Comparison of ENCODE assay signal across 23 cellular contexts in the genomic region with DNA sequence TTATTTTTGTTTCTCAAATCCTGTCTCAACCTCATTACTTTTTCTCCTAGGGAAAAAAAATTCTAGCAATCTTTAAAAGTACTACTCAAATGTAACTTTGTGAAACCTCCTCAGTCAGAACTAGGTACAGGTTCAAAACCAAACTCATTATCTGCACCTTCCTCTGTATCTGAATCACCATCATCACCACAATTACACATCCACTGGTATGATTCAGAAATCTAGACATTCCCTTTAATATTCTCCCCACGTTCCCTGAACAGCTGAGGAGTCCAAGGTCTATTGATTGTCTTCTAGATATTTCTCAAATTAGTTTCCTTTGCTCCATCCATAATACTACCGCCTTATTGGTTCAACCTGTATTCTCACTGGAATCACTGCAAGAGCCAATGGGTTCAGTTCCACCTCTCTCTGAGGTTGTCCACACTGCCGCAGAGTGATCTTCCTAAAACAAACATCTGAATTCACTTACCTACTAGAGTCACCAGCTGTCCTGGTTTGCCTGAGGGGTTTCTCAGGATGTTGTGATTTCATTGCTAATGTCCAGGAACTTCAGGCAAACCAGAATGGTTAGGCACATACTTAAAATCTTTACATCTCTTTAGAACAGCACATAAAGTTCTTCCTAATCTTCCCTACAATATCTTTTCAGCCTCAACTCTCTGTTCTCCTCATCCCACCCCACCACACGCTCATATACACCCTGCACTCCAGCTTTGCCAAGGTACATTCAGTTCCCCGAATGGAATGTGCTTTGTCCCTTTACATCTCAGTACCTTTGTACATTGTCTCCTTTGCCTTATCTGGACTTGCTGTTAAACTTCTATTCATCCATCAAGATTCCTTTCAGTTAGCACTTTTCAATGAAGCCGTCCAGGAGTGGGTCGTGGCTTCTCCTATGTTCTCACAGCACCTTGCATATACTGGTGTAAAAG. TPM values are rescaled to one million over a fixed set of nuclear protein-coding genes. Genes with fewer than 3 reads are reported as not detected.
"Had no signal": no experiment of that assay in that cellular context is flagged by ENCODE, and none has a peak within 500 bp of the region (broad histone marks: within the 10 kb centered on the region; RNA-seq: fewer than 3 reads in every experiment).

No MANE protein-coding gene starts in this region.

- H3K9me3 Mint-ChIP-seq: memory B cell; mesothelial cell of epicardium; natural killer cell; stimulated activated naive CD8-positive, alpha-beta T cell treated with anti-CD3 and anti-CD28 coated beads, Interleukin-15, amount 100 ng/mL, for 72 hours had no signal

- H3K27me3 ChIP-seq: esophagus muscularis mucosa, gastroesophageal sphincter, right atrium auricular region, sigmoid colon, transverse colon had no signal

- H3K27ac Mint-ChIP-seq: memory B cell; mesothelial cell of epicardium; natural killer cell; stimulated activated naive B cell treated with anti-CD40 and anti-IgM and Interleukin-4, amounts not matched to agents 10 μg/mL and 1 μg/mL and 100 μg/mL, for 72 hours had no signal

- H3K27ac ChIP-seq: epithelial cell of prostate, esophagus muscularis mucosa, gastroesophageal sphincter, left ventricle myocardium inferior, lower lobe of right lung, right atrium auricular region, sigmoid colon, skin epidermis, thoracic aorta, transverse colon had no signal

- DNase-seq: effector memory CD4-positive, alpha-beta T cell; glutamatergic neuron; kidney; left cardiac atrium; left ventricle myocardium inferior; lower lobe of right lung; natural killer cell; sigmoid colon; stimulated activated CD4-positive, alpha-beta T cell treated with anti-CD3 and anti-CD28 coated beads, Interleukin-2, amount 100 ng/mL, for 24 hours; stimulated activated CD4-positive, alpha-beta T cell treated with anti-CD3 and anti-CD28 coated beads, Interleukin-4, amount 100 ng/mL, for 4 hours; stimulated activated naive B cell treated with anti-CD40 and anti-IgM and Interleukin-4, amounts not matched to agents 10 μg/mL and 1 μg/mL and 100 μg/mL, for 72 hours; stimulated activated naive CD8-positive, alpha-beta T cell treated with anti-CD3 and anti-CD28 coated beads, Interleukin-15, amount 100 ng/mL, for 72 hours; transverse colon had no signal

- H3K4me1 ChIP-seq: esophagus muscularis mucosa, gastroesophageal sphincter, left ventricle myocardium inferior, lower lobe of right lung, right atrium auricular region, sigmoid colon, transverse colon had no signal

- H3K9me3 ChIP-seq: esophagus muscularis mucosa, gastroesophageal sphincter, left ventricle myocardium inferior, lower lobe of right lung, right atrium auricular region, sigmoid colon, thoracic aorta, transverse colon had no signal

- H3K36me3 Mint-ChIP-seq: memory B cell; mesothelial cell of epicardium; natural killer cell; stimulated activated naive B cell treated with anti-CD40 and anti-IgM and Interleukin-4, amounts not matched to agents 10 μg/mL and 1 μg/mL and 100 μg/mL, for 72 hours had no signal

- ATAC-seq: gastroesophageal sphincter; left cardiac atrium; lower lobe of right lung; natural killer cell; stimulated activated naive B cell treated with anti-CD40 and anti-IgM and Interleukin-4, amounts not matched to agents 10 μg/mL and 1 μg/mL and 100 μg/mL, for 72 hours; stimulated activated naive CD8-positive, alpha-beta T cell treated with anti-CD3 and anti-CD28 coated beads, Interleukin-15, amount 100 ng/mL, for 72 hours had no signal

- H3K4me3 ChIP-seq: esophagus muscularis mucosa, gastroesophageal sphincter, left ventricle myocardium inferior, lower lobe of right lung, right atrium auricular region, sigmoid colon, skin epidermis, thoracic aorta, transverse colon had no signal

- H3K4me1 Mint-ChIP-seq: memory B cell; mesothelial cell of epicardium; natural killer cell; neural crest cell; stimulated activated naive B cell treated with anti-CD40 and anti-IgM and Interleukin-4, amounts not matched to agents 10 μg/mL and 1 μg/mL and 100 μg/mL, for 72 hours; stimulated activated naive CD8-positive, alpha-beta T cell treated with anti-CD3 and anti-CD28 coated beads, Interleukin-15, amount 100 ng/mL, for 72 hours had no signal

- H3K4me3 Mint-ChIP-seq: memory B cell; mesothelial cell of epicardium; natural killer cell; neural crest cell; stimulated activated naive B cell treated with anti-CD40 and anti-IgM and Interleukin-4, amounts not matched to agents 10 μg/mL and 1 μg/mL and 100 μg/mL, for 72 hours; stimulated activated naive CD8-positive, alpha-beta T cell treated with anti-CD3 and anti-CD28 coated beads, Interleukin-15, amount 100 ng/mL, for 72 hours had no signal

- H3K36me3 ChIP-seq: esophagus muscularis mucosa, gastroesophageal sphincter, left ventricle myocardium inferior, lower lobe of right lung, right atrium auricular region, sigmoid colon, thoracic aorta, transverse colon had no signal

RNA-seq across cellular contexts. Expression of a gene that starts 24.2 kb away (rescaled TPM):
- total RNA-seq: fibroblast of villous mesenchyme, right atrium auricular region had no signal
